In the genomic region with DNA sequence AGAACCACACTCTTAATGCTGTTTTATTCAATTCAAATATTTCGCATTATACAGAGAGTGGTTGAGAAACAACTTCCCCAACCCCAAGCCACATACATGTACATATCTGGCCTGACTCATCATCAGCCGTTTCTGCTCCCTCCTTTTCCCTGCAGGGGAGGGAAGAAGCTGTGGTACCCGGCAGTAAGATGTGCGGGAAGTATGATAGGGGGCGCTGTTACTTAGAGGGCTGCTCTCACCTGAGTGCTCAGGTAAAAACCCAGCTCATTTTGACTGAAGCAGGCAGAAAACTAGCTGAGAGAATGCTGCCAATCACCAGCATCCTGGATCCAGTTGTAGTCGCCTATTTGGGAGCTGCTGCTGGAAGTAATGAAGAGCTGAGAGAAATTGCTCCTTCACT, we compare ENCODE assay signal across 16 cellular contexts.
DNase-seq lines count a peak whose midpoint lies in the region; ATAC-seq, FAIRE-seq and TF ChIP-seq lines count a peak whose summit lies in the region.
"Had no signal": no experiment of that assay in that cellular context is flagged by ENCODE, and none has a peak within 500 bp of the region (broad histone marks: within the 10 kb centered on the region; RNA-seq: fewer than 3 reads in every experiment).

No MANE protein-coding gene starts in this region.

- H3K27ac ChIP-seq in H1 (ENCODE audit: low read depth, low read length): no peak overlapping the region
- H3K27ac ChIP-seq: GM23248, left ventricle myocardium inferior had no signal

- H3K4me1 Mint-ChIP-seq in activated CD8-positive, alpha-beta memory T cell treated with anti-CD3 and anti-CD28 coated beads, Interleukin-2, amount 10 ng/mL, durations not matched to agents 7 days and 5 days: no peaks in the 10 kb centered on the region
- H3K4me1 Mint-ChIP-seq: activated CD4-positive, alpha-beta T cell treated with anti-CD3 and anti-CD28 coated beads, Interleukin-2, amount 10 ng/mL, durations not matched to agents 7 days and 5 days; activated naive CD4-positive, alpha-beta T cell treated with anti-CD3 and anti-CD28 coated beads, Interleukin-2, amount 50 U/mL, for 24 hours; stimulated activated naive CD8-positive, alpha-beta T cell treated with anti-CD3 and anti-CD28 coated beads, Interleukin-15, amount 100 ng/mL, for 72 hours had no signal

- TF ChIP-seq POLR2A in NB4 (IDR thresholded peaks at IDR 0.05; ENCODE audit: extremely low read depth, insufficient read length) (no peak), H1 (IDR thresholded peaks at IDR 0.05; ENCODE audit: control extremely low read depth in 1 of 2, low read depth in 2 of 2, low read length in 2 of 2) (no peak)

- no peak overlapping the region for H2BK120ac ChIP-seq in H1 (replicated peaks; ENCODE audit: low read depth, low read length)

- H3K4me3 Mint-ChIP-seq in activated CD8-positive, alpha-beta memory T cell treated with anti-CD3 and anti-CD28 coated beads, Interleukin-2, amount 10 ng/mL, durations not matched to agents 7 days and 5 days: no peak overlapping the region
- H3K4me3 Mint-ChIP-seq: activated CD4-positive, alpha-beta T cell treated with anti-CD3 and anti-CD28 coated beads, Interleukin-2, amount 10 ng/mL, durations not matched to agents 7 days and 5 days; activated naive CD4-positive, alpha-beta T cell treated with anti-CD3 and anti-CD28 coated beads, Interleukin-2, amount 50 U/mL, for 24 hours; stimulated activated naive CD8-positive, alpha-beta T cell treated with anti-CD3 and anti-CD28 coated beads, Interleukin-15, amount 100 ng/mL, for 72 hours had no signal

- peak; percentile 63 to 68 for TF ChIP-seq RAD21 in H1 (IDR thresholded peaks at IDR 0.05 in 1 of 2, conservative IDR thresholded peaks at IDR 0.05 in 1 of 2; ENCODE audit: low read depth in 2 of 2, low read length in 2 of 2)

- H3K27me3 Mint-ChIP-seq in activated CD8-positive, alpha-beta memory T cell treated with anti-CD3 and anti-CD28 coated beads, Interleukin-2, amount 10 ng/mL, durations not matched to agents 7 days and 5 days: no peaks in the 10 kb centered on the region
- H3K27me3 Mint-ChIP-seq: activated CD4-positive, alpha-beta T cell treated with anti-CD3 and anti-CD28 coated beads, Interleukin-2, amount 10 ng/mL, durations not matched to agents 7 days and 5 days; activated naive CD4-positive, alpha-beta T cell treated with anti-CD3 and anti-CD28 coated beads, Interleukin-2, amount 50 U/mL, for 24 hours; stimulated activated naive CD8-positive, alpha-beta T cell treated with anti-CD3 and anti-CD28 coated beads, Interleukin-15, amount 100 ng/mL, for 72 hours had no signal

- no peak overlapping the region for H4K91ac ChIP-seq in H1 (replicated peaks; ENCODE audit: insufficient read length, low read length)

- H4K20me1 ChIP-seq in H1 (replicated peaks in 1 of 2; ENCODE audit: control insufficient read depth in 1 of 2, insufficient read depth in 2 of 2, low read length in 2 of 2): no peaks in the 10 kb centered on the region

- H3K4me3 ChIP-seq in BE2C (ENCODE audit: low read depth, low read length) (no peak overlapping the region), GM12865 (ENCODE audit: low read depth, low read length) (no peak overlapping the region), NB4 (ENCODE audit: low read depth, low read length) (no peak overlapping the region), H1 (ENCODE audit: extremely low read depth in 1 of 4, insufficient read depth in 2 of 4, low read depth in 3 of 4, low read length in 4 of 4) (no peak overlapping the region)
- H3K4me3 ChIP-seq: GM23248, left ventricle myocardium inferior had no signal

- FAIRE-seq in H1 (lab: Jason Lieb, UNC): peak; percentile 87

- no peak for TF ChIP-seq EP300 in H1 (IDR thresholded peaks at IDR 0.05; ENCODE audit: borderline replicate concordance in 1 of 2, low read depth in 2 of 2, low read length in 2 of 2)

- WGBS in H1 (ENCODE audit: extremely low coverage in 1 of 2, insufficient coverage in 1 of 2, insufficient read length in 1 of 2, insufficient replicate concordance in 2 of 2, low coverage in 1 of 2, low lambda C conversion rate in 2 of 2, missing lambda C conversion rate in 1 of 2), 2 experiments: 20% methylated on average over 6 of the region's 6 CpGs; no CpG with 5 or more reads in 1 of the 2 experiments

- ATAC-seq in GM19395 (IDR thresholded peaks at IDR 0.05; ENCODE audit: unreplicated experiment) (no peak), GM21447 (IDR thresholded peaks at IDR 0.05; ENCODE audit: unreplicated experiment) (no peak)
- no peak for ATAC-seq in activated CD8-positive, alpha-beta memory T cell treated with anti-CD3 and anti-CD28 coated beads, Interleukin-2, amount 10 ng/mL, durations not matched to agents 7 days and 5 days
- ATAC-seq: stimulated activated naive CD8-positive, alpha-beta T cell treated with anti-CD3 and anti-CD28 coated beads, Interleukin-15, amount 100 ng/mL, for 72 hours had no signal

- H3K14ac ChIP-seq in H1 (ENCODE audit: insufficient read length): no peak overlapping the region

- no peaks in the 10 kb centered on the region for H3K79me2 ChIP-seq in H1 (ENCODE audit: control insufficient read depth in 1 of 2, insufficient read depth in 2 of 2, low read length in 2 of 2)

- H3K9me3 ChIP-seq in BE2C (no peaks in the 10 kb centered on the region), H1 (ENCODE audit: insufficient read depth in 2 of 2, low read depth in 1 of 2, low read length in 1 of 2) (no peaks in the 10 kb centered on the region)
- H3K9me3 ChIP-seq: left ventricle myocardium inferior had no signal

- no peaks in the 10 kb centered on the region for H3K9me3 Mint-ChIP-seq in activated CD8-positive, alpha-beta memory T cell treated with anti-CD3 and anti-CD28 coated beads, Interleukin-2, amount 10 ng/mL, durations not matched to agents 7 days and 5 days (ENCODE audit: low read depth)
- H3K9me3 Mint-ChIP-seq: activated CD4-positive, alpha-beta T cell treated with anti-CD3 and anti-CD28 coated beads, Interleukin-2, amount 10 ng/mL, durations not matched to agents 7 days and 5 days had no signal

- H2BK20ac ChIP-seq in H1 (ENCODE audit: low read length): no peak overlapping the region

- H2BK5ac ChIP-seq in H1 (ENCODE audit: low read depth, low read length): no peak overlapping the region

- no peak overlapping the region for H2AFZ ChIP-seq in H1 (ENCODE audit: low read length)
- H2AFZ ChIP-seq: GM23248 had no signal

- no peak overlapping the region for H2BK15ac ChIP-seq in H1 (ENCODE audit: low read length)

- H3K27ac Mint-ChIP-seq in activated CD8-positive, alpha-beta memory T cell treated with anti-CD3 and anti-CD28 coated beads, Interleukin-2, amount 10 ng/mL, durations not matched to agents 7 days and 5 days: no peak overlapping the region
- H3K27ac Mint-ChIP-seq: activated CD4-positive, alpha-beta T cell treated with anti-CD3 and anti-CD28 coated beads, Interleukin-2, amount 10 ng/mL, durations not matched to agents 7 days and 5 days; activated naive CD4-positive, alpha-beta T cell treated with anti-CD3 and anti-CD28 coated beads, Interleukin-2, amount 50 U/mL, for 24 hours; stimulated activated naive CD8-positive, alpha-beta T cell treated with anti-CD3 and anti-CD28 coated beads, Interleukin-15, amount 100 ng/mL, for 72 hours had no signal

- no peaks in the 10 kb centered on the region for H3K79me1 ChIP-seq in H1 (ENCODE audit: low read depth, low read length)

- H4K5ac ChIP-seq in H1 (ENCODE audit: insufficient read length, low read depth, low read length): no peak overlapping the region

- no peak overlapping the region for H4K8ac ChIP-seq in H1 (ENCODE audit: extremely low read depth, insufficient read depth, low read length)

- H3K4ac ChIP-seq in H1 (replicated peaks; ENCODE audit: insufficient read length, low read depth, low read length): no peak overlapping the region

- CTCF ChIA-PET in H1 (lab: Charles Lee; ENCODE audit: partially characterized antibody): interaction anchor here (0.5 to 5.4 kb wide), 33 partner anchors 12 to 813 kb away, joined by 3 to 69 read pairs (median 4); no protein-coding TSS in a partner anchor
- CTCF ChIA-PET in activated CD8-positive, alpha-beta memory T cell treated with anti-CD3 and anti-CD28 coated beads, Interleukin-2, amount 10 ng/mL, durations not matched to agents 7 days and 5 days (lab: Charles Lee): no interaction called here

- H3K36me3 ChIP-seq in BE2C (no peaks in the 10 kb centered on the region), H1 (ENCODE audit: control insufficient read depth in 2 of 4, insufficient read depth in 4 of 4, low read length in 3 of 4) (no peaks in the 10 kb centered on the region)
- H3K36me3 ChIP-seq: left ventricle myocardium inferior had no signal

- H3K4me1 ChIP-seq in BE2C: no peaks in the 10 kb centered on the region
- no peaks in the 10 kb centered on the region for H3K4me1 ChIP-seq in H1 (replicated peaks in 1 of 4; ENCODE audit: control insufficient read depth in 3 of 4, insufficient read depth in 4 of 4, low read length in 3 of 4)
- H3K4me1 ChIP-seq: left ventricle myocardium inferior had no signal

- no peaks in the 10 kb centered on the region for H3K36me3 Mint-ChIP-seq in activated CD8-positive, alpha-beta memory T cell treated with anti-CD3 and anti-CD28 coated beads, Interleukin-2, amount 10 ng/mL, durations not matched to agents 7 days and 5 days
- H3K36me3 Mint-ChIP-seq: activated naive CD4-positive, alpha-beta T cell treated with anti-CD3 and anti-CD28 coated beads, Interleukin-2, amount 50 U/mL, for 24 hours had no signal

- H3K18ac ChIP-seq in H1 (ENCODE audit: extremely low read depth, low read length): no peak overlapping the region

- H3K9ac ChIP-seq in H1 (replicated peaks in 1 of 4; ENCODE audit: extremely low read depth in 1 of 4, low read depth in 3 of 4, low read length in 3 of 4): no peak overlapping the region
- H3K9ac ChIP-seq: GM23248 had no signal

- H2AK5ac ChIP-seq in H1 (ENCODE audit: low read depth, low read length): no peak overlapping the region

- TF ChIP-seq CTCF in BE2C (IDR thresholded peaks at IDR 0.05; ENCODE audit: low read depth, low read length) (peak; percentile 28), GM12865 (IDR thresholded peaks at IDR 0.05; ENCODE audit: insufficient read depth, low read depth, low read length, missing control alignments) (no peak), NB4 (IDR thresholded peaks at IDR 0.05; ENCODE audit: low read depth, low read length) (peak; percentile 26), H1 (IDR thresholded peaks at IDR 0.05; ENCODE audit: control extremely low read depth in 1 of 3, insufficient read depth in 1 of 3, low read depth in 1 of 3, low read length in 3 of 3) (peak; percentile 61 to 80 (median 66))

- H3K23me2 ChIP-seq in H1 (ENCODE audit: low read depth, low read length): no peaks in the 10 kb centered on the region; the same call in 1 of the 2 replicates

- no peak overlapping the region for H3K56ac ChIP-seq in H1 (replicated peaks; ENCODE audit: insufficient read length, low read depth, low read length)

- POLR2A ChIA-PET in H1 (lab: Charles Lee; ENCODE audit: partially characterized antibody): no interaction called here

- no peak overlapping the region for H2BK12ac ChIP-seq in H1 (ENCODE audit: low read depth, low read length)

- DNase-seq in BE2C (no peak), GM12865 (ENCODE audit: low read depth) (peak; percentile 1), NB4 (ENCODE audit: low read depth) (peak; percentile 48), H1 (ENCODE audit: low read depth in 1 of 2, low spot score in 2 of 2) (peak; percentile 34 to 56), ecto neural progenitor cell (ENCODE audit: low spot score) (no peak)
- DNase-seq in activated CD8-positive, alpha-beta memory T cell treated with anti-CD3 and anti-CD28 coated beads, Interleukin-2, amount 10 ng/mL, durations not matched to agents 7 days and 5 days: no peak
- DNase-seq: activated CD4-positive, alpha-beta T cell treated with anti-CD3 and anti-CD28 coated beads, Interleukin-2, amount 10 ng/mL, durations not matched to agents 7 days and 5 days; GM23248; Kasumi-1; left ventricle myocardium inferior; occipital lobe; SHP77; stimulated activated naive CD8-positive, alpha-beta T cell treated with anti-CD3 and anti-CD28 coated beads, Interleukin-15, amount 100 ng/mL, for 72 hours had no signal

- no peaks in the 10 kb centered on the region for H3K27me3 ChIP-seq in BE2C
- no peaks in the 10 kb centered on the region for H3K27me3 ChIP-seq in H1 (replicated peaks in 1 of 4; ENCODE audit: control insufficient read depth in 3 of 4, extremely low read depth in 1 of 4, insufficient read depth in 3 of 4, low read length in 3 of 4)

- H3K23ac ChIP-seq in H1 (ENCODE audit: insufficient read length): no peak overlapping the region

- no peak overlapping the region for H3K4me2 ChIP-seq in H1 (ENCODE audit: insufficient read depth in 1 of 2, low read depth in 2 of 2, low read length in 2 of 2)

Comparison
In these comparisons a context has a peak if more than half of its experiments do, and no peak if none do; other contexts are left out.
1. DNase-seq: peak in GM12865 (single experiment), NB4 (single experiment) and H1 (2 of 2); none in BE2C (single experiment), activated CD8-positive, alpha-beta memory T cell treated with anti-CD3 and anti-CD28 coated beads, Interleukin-2, amount 10 ng/mL, durations not matched to agents 7 days and 5 days (single experiment) and ecto neural progenitor cell (single experiment).